ENCODE assay signal across 8 cellular contexts in genomic region chr17:49191917-49192741, GRCh38. TPM values are rescaled to one million over a fixed set of nuclear protein-coding genes. Genes with fewer than 3 reads are reported as not detected.
DNase-seq lines count a peak whose midpoint lies in the region; ATAC-seq and TF ChIP-seq lines count a peak whose summit lies in the region.

No MANE protein-coding gene starts in this region.

- ATAC-seq in GM19395 (IDR thresholded peaks at IDR 0.05; ENCODE audit: unreplicated experiment): peak; percentile 58
- peak; percentile 29 for ATAC-seq in HG03558 (IDR thresholded peaks at IDR 0.05; ENCODE audit: extremely low read depth, unreplicated experiment)
- ATAC-seq in right lobe of liver: peak; percentile 81 to 86 (median 84)

- H3K36me3 ChIP-seq in right lobe of liver: no peaks in the 10 kb centered on the region

- H3K4me3 Mint-ChIP-seq in CD14-positive monocyte: peak overlapping the region; percentile 94 to 96

- no peaks in the 10 kb centered on the region for H3K9me3 Mint-ChIP-seq in CD14-positive monocyte

- peaks cover 0 to 3% of the 10 kb centered on the region in 2 donors for H3K36me3 Mint-ChIP-seq in CD14-positive monocyte

- DNase-seq in CD14-positive monocyte (ENCODE audit: low spot score) (peak; percentile 88), NCI-H748 (lab: John Stamatoyannopoulos, UW; ENCODE audit: unreplicated experiment) (peak; percentile 95), dermis blood vessel endothelial cell (peak; percentile 89), right lobe of liver (peak; percentile 89 to 91 (median 90))
- peak; percentile 93 to 99 for DNase-seq in activated CD4-positive, alpha-beta T cell treated with anti-CD3 and anti-CD28 coated beads, Interleukin-2, amount 50 U/mL, for 24 hours (ENCODE audit: low read depth in 1 of 2, low spot score in 1 of 2)
- peak; percentile 89 to 92 for DNase-seq in stimulated activated CD4-positive, alpha-beta T cell treated with anti-CD3 and anti-CD28 coated beads, Interleukin-4, amount 100 ng/mL, for 4 hours

- H3K4me3 ChIP-seq in right lobe of liver: peak overlapping the region; percentile 55 to 75 (median 69)

- peak overlapping the region; percentile 89 to 97 (median 96) for H3K27ac ChIP-seq in right lobe of liver

- no peaks in the 10 kb centered on the region for H3K9me3 ChIP-seq in right lobe of liver

- no peaks in the 10 kb centered on the region for H3K27me3 ChIP-seq in right lobe of liver

- under 1% methylated on average over 23 of the region's 53 CpGs for WGBS in right lobe of liver (ENCODE audit: insufficient coverage, low coverage, low lambda C conversion rate, missing lambda C conversion rate)

- no peak for TF ChIP-seq POLR2A in right lobe of liver (IDR thresholded peaks at IDR 0.05)

- H3K27me3 Mint-ChIP-seq in CD14-positive monocyte (ENCODE audit: low read depth in 3 of 3): peaks cover 0 to 7% (median 0%) of the 10 kb centered on the region in 3 donors

- intact Hi-C loops in CD14-positive monocyte (cut with micrococcal nuclease) (loop anchor here in 1 of 2 donors (2.0 kb wide), 2 partner anchors 27 to 61 kb away; no protein-coding TSS in a partner anchor), right lobe of liver (cut with DNase I) (no loop called here)

- H3K27ac Mint-ChIP-seq in CD14-positive monocyte: peak overlapping the region; percentile 99 to 100 (median 99)

- H3K4me1 ChIP-seq in right lobe of liver: no peaks in the 10 kb centered on the region

- H3K4me1 Mint-ChIP-seq in CD14-positive monocyte: peaks cover 43% of the 10 kb centered on the region

- TF ChIP-seq CTCF in CD14-positive monocyte (IDR thresholded peaks at IDR 0.05) (no peak), right lobe of liver (IDR thresholded peaks at IDR 0.05) (peak; percentile 16 to 31 (median 30))

RNA-seq across cellular contexts. Expression of gene GNGT2, which starts 18.2 kb away (rescaled TPM):
- polyA plus RNA-seq in CD14-positive monocyte: 10 to 100 TPM; 16.7 to 25.1 TPM
- 1.4 and 2.9 TPM in 2 replicates for total RNA-seq in dermis blood vessel endothelial cell
- total RNA-seq in right lobe of liver: 1 to 10 TPM in 4 of 6 experiments, under 1 TPM in 2; 0.61 to 1.6 (median 1.2) TPM

RNA-seq across cellular contexts. Expression of gene ABI3, which starts 18.4 kb away (rescaled TPM):
- 10 to 100 TPM; 43.2 to 90.6 TPM for polyA plus RNA-seq in CD14-positive monocyte
- total RNA-seq in dermis blood vessel endothelial cell (12.9 and 21.7 TPM in 2 replicates), right lobe of liver (1 to 10 TPM; 3.0 to 9.7 (median 3.8) TPM)

RNA-seq across cellular contexts. Expression of gene PHOSPHO1, which starts 38.5 kb away (rescaled TPM):
- 1 to 10 TPM in 1 of 2 donors, under 1 TPM in 1; 0.51 to 1.4 TPM for polyA plus RNA-seq in CD14-positive monocyte
- 0.14 TPM in 1 of 2 replicates, not detected in the other for total RNA-seq in dermis blood vessel endothelial cell
- under 1 TPM in 4 of 6 experiments, not detected in 2; 0.16 to 0.71 (median 0.41) TPM for total RNA-seq in right lobe of liver

RNA-seq across cellular contexts. Expression of gene B4GALNT2, which starts 59.6 kb away (rescaled TPM):
- not detected for polyA plus RNA-seq in CD14-positive monocyte
- total RNA-seq in dermis blood vessel endothelial cell: under 0.01 TPM in 2 replicates
- total RNA-seq in right lobe of liver: under 1 TPM in 2 of 6 experiments, not detected in 4; 0.04 to 0.05 TPM

Comparison
In these comparisons a context has a peak if more than half of its experiments do, and no peak if none do; other contexts are left out.
1. Peak in every context shown above with its lines: DNase-seq, ATAC-seq, H3K4me3 ChIP-seq and H3K27ac ChIP-seq.
2. ATAC-seq: peak in every context shown above with its lines; median percentile 84 in right lobe of liver; 58 in GM19395; 29 in HG03558.